16 cellular contexts compared by ENCODE assay signal in genomic region chr2:8999802-9000201, GRCh38.
"Had no signal": no experiment of that assay in that cellular context is flagged by ENCODE, and none has a peak within 500 bp of the region (broad histone marks: within the 10 kb centered on the region; RNA-seq: fewer than 3 reads in every experiment).

No MANE protein-coding gene starts in this region.

- H3K27me3 ChIP-seq: colonic mucosa, esophagus muscularis mucosa, pancreas had no signal

- H3K4me3 ChIP-seq: colonic mucosa, esophagus muscularis mucosa, lower lobe of right lung, pancreas had no signal

- DNase-seq: activated CD4-positive, alpha-beta T cell treated with anti-CD3 and anti-CD28 coated beads, Interleukin-2, amount 10 ng/mL, durations not matched to agents 7 days and 5 days; activated CD8-positive, alpha-beta memory T cell treated with anti-CD3 and anti-CD28 coated beads, Interleukin-2, amount 50 U/mL, for 48 hours; activated gamma-delta T cell; activated T-cell treated with anti-CD3 and anti-CD28 coated beads, Interleukin-2, amount 50 U/mL, for 72 hours; amniotic stem cell; central memory CD4-positive, alpha-beta T cell; colonic mucosa; hypothalamus; lower lobe of right lung; naive B cell; pancreas; stimulated activated CD4-positive, alpha-beta T cell treated with anti-CD3 and anti-CD28 coated beads, Interleukin-12 subunit alpha, Interleukin-12 subunit beta, amount 100 ng/mL, for 4 hours; stimulated activated CD4-positive, alpha-beta T cell treated with anti-CD3 and anti-CD28 coated beads, Interleukin-2, amount 100 ng/mL, for 24 hours had no signal

- H3K9me3 Mint-ChIP-seq: activated CD4-positive, alpha-beta T cell treated with anti-CD3 and anti-CD28 coated beads, Interleukin-2, amount 10 ng/mL, durations not matched to agents 7 days and 5 days; activated T-cell treated with anti-CD3 and anti-CD28 coated beads, Interleukin-2, amount 50 U/mL, for 72 hours; naive B cell; stimulated activated memory B cell treated with anti-CD40 and anti-IgM and Interleukin-4, amounts not matched to agents 10 μg/mL and 1 μg/mL and 100 μg/mL, for 72 hours had no signal

- H3K4me3 Mint-ChIP-seq: activated CD4-positive, alpha-beta T cell treated with anti-CD3 and anti-CD28 coated beads, Interleukin-2, amount 10 ng/mL, durations not matched to agents 7 days and 5 days; activated naive CD8-positive, alpha-beta T cell; activated T-cell treated with anti-CD3 and anti-CD28 coated beads, Interleukin-2, amount 50 U/mL, for 72 hours; naive B cell; stimulated activated memory B cell treated with anti-CD40 and anti-IgM and Interleukin-4, amounts not matched to agents 10 μg/mL and 1 μg/mL and 100 μg/mL, for 72 hours had no signal

- H3K36me3 Mint-ChIP-seq: activated naive CD8-positive, alpha-beta T cell; naive B cell; stimulated activated memory B cell treated with anti-CD40 and anti-IgM and Interleukin-4, amounts not matched to agents 10 μg/mL and 1 μg/mL and 100 μg/mL, for 72 hours had no signal

- H3K27ac Mint-ChIP-seq: activated CD4-positive, alpha-beta T cell treated with anti-CD3 and anti-CD28 coated beads, Interleukin-2, amount 10 ng/mL, durations not matched to agents 7 days and 5 days; activated naive CD8-positive, alpha-beta T cell; activated T-cell treated with anti-CD3 and anti-CD28 coated beads, Interleukin-2, amount 50 U/mL, for 72 hours; stimulated activated memory B cell treated with anti-CD40 and anti-IgM and Interleukin-4, amounts not matched to agents 10 μg/mL and 1 μg/mL and 100 μg/mL, for 72 hours had no signal

- ATAC-seq: activated T-cell treated with anti-CD3 and anti-CD28 coated beads, Interleukin-2, amount 50 U/mL, for 72 hours; lower lobe of right lung; pancreas; stimulated activated memory B cell treated with anti-CD40 and anti-IgM and Interleukin-4, amounts not matched to agents 10 μg/mL and 1 μg/mL and 100 μg/mL, for 72 hours had no signal

- H3K27ac ChIP-seq: colonic mucosa, esophagus muscularis mucosa, lower lobe of right lung, pancreas had no signal

- FAIRE-seq: pancreas had no signal
